ENCODE assay signal across 20 cellular contexts in the genomic region with DNA sequence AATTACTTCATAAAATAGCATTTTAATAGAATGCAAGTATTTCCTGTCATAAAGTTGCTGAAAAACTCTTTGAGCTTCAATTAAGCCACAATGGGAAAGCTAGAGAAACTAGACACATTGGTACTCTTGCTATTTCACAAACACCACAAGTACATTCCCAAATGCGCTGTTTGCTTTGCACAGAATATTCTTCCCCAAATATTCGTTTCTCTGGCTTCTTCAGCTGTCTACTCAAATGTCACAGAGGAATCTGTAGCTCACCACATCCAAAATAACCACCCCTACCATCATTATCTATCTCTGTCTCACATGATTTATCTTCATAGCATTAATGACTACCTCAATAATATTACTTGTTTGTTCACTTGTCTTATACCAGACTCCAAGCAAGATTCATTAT.
DNase-seq lines count a peak whose midpoint lies in the region; ATAC-seq and TF ChIP-seq lines count a peak whose summit lies in the region.
"Had no signal": no experiment of that assay in that cellular context is flagged by ENCODE, and none has a peak within 500 bp of the region (broad histone marks: within the 10 kb centered on the region; RNA-seq: fewer than 3 reads in every experiment).

No MANE protein-coding gene starts in this region.

- H3K4me1 ChIP-seq in upper lobe of right lung: no peaks in the 10 kb centered on the region
- H3K4me1 ChIP-seq: Caco-2, HAP-1 had no signal

- peaks cover 73% of the 10 kb centered on the region for H3K36me3 ChIP-seq in upper lobe of right lung
- H3K36me3 ChIP-seq: HAP-1 had no signal

- H3K27me3 ChIP-seq in upper lobe of right lung: no peaks in the 10 kb centered on the region

- H3K4me3 ChIP-seq in AG10803 (ENCODE audit: low read length) (no peak overlapping the region), choroid plexus epithelial cell (ENCODE audit: low read depth, low read length) (no peak overlapping the region), skeletal muscle cell (ENCODE audit: low read depth, low read length) (no peak overlapping the region), upper lobe of right lung (no peak overlapping the region)
- H3K4me3 ChIP-seq: HAP-1 had no signal

- no peak for ATAC-seq in upper lobe of right lung
- ATAC-seq: CD8-positive, alpha-beta T cell had no signal

- H3K27ac ChIP-seq in upper lobe of right lung: no peak overlapping the region
- H3K27ac ChIP-seq: 22Rv1, C4-2B had no signal

- intact Hi-C loops in upper lobe of right lung (cut with DNase I): no loop called here

- DNase-seq in AG10803 (ENCODE audit: low read depth): peak; percentile 24
- peak; percentile 13 for DNase-seq in GM04504 (ENCODE audit: low read depth)
- peak; percentile 9 for DNase-seq in choroid plexus epithelial cell (ENCODE audit: low read depth)
- peak; percentile 12 for DNase-seq in skeletal muscle cell (ENCODE audit: low read depth)
- DNase-seq in upper lobe of right lung: no peak
- DNase-seq in SW 1271 (lab: John Stamatoyannopoulos, UW): no peak
- DNase-seq in NCI-H748 (lab: John Stamatoyannopoulos, UW; ENCODE audit: unreplicated experiment): no peak
- DNase-seq in C1 segment of cervical spinal cord (lab: John Stamatoyannopoulos, UW): no peak
- DNase-seq: Caco-2; CD4-positive, CD25-positive, alpha-beta regulatory T cell; CD8-positive, alpha-beta T cell; DMS153; DND-41; EL; GDM1; GOT3; HFFc6 had no signal

- TF ChIP-seq CTCF in AG10803 (conservative IDR thresholded peaks at IDR 0.05; ENCODE audit: low read length) (no peak), choroid plexus epithelial cell (conservative IDR thresholded peaks at IDR 0.05; ENCODE audit: low read depth, low read length) (no peak), upper lobe of right lung (IDR thresholded peaks at IDR 0.05) (no peak)

- no peaks in the 10 kb centered on the region for H3K9me3 ChIP-seq in upper lobe of right lung
- H3K9me3 ChIP-seq: Caco-2, HAP-1 had no signal

Comparison
In these comparisons a context has a peak if more than half of its experiments do, and no peak if none do; other contexts are left out.
1. DNase-seq: peak in AG10803 (single experiment), GM04504 (single experiment), choroid plexus epithelial cell (single experiment) and skeletal muscle cell (single experiment); none in upper lobe of right lung (single experiment), SW 1271 (0 of 2), NCI-H748 (single experiment) and C1 segment of cervical spinal cord (0 of 14).